Comparison of ENCODE assay signal across 9 cellular contexts in genomic region chr12:67647251-67647546, GRCh38. TPM values are rescaled to one million over a fixed set of nuclear protein-coding genes. Genes with fewer than 3 reads are reported as not detected.
A peak's percentile ranks its signal among the peaks of the same experiment; 100 is the strongest.
DNase-seq lines count a peak whose midpoint lies in the region; ATAC-seq and TF ChIP-seq lines count a peak whose summit lies in the region.
"Had no signal": no experiment of that assay in that cellular context is flagged by ENCODE, and none has a peak within 500 bp of the region (broad histone marks: within the 10 kb centered on the region; RNA-seq: fewer than 3 reads in every experiment).

No MANE protein-coding gene starts in this region.

- H3K79me2 ChIP-seq in Loucy (ENCODE audit: insufficient read depth, low read length) = peaks cover 33% of the 10 kb centered on the region

- no peak overlapping the region for H3K4me2 ChIP-seq in Loucy (ENCODE audit: low read depth, low read length, poor library complexity, severe bottlenecking)

- H3K9me3 ChIP-seq in CD4-positive, alpha-beta memory T cell (ENCODE audit: control insufficient read depth in 1 of 2, low read length in 2 of 2) = no peaks in the 10 kb centered on the region
- H3K9me3 ChIP-seq in Loucy (ENCODE audit: insufficient read depth, low read depth, low read length) (no peaks in the 10 kb centered on the region), duodenal mucosa (ENCODE audit: control insufficient read depth in 1 of 2, low read length in 2 of 2) (no peaks in the 10 kb centered on the region)
- H3K9me3 ChIP-seq: adrenal gland had no signal

- H3F3A ChIP-seq in Loucy (ENCODE audit: low read depth) = 0 out of 2 replicates have a peak, but pooled peaks cover 3% of the 10 kb centered on the region

- H3K36me3 Mint-ChIP-seq in CD4-positive, alpha-beta memory T cell = peaks cover 17 to 26% of the 10 kb centered on the region in 2 donors
- peaks cover 14% of the 10 kb centered on the region for H3K36me3 Mint-ChIP-seq in nephron (ENCODE audit: low read depth)

- H3K27ac Mint-ChIP-seq in CD4-positive, alpha-beta memory T cell = peak overlapping the region; percentile 87 to 98 (median 94)
- H3K27ac Mint-ChIP-seq in nephron = peak overlapping the region; percentile 78 to 93 (median 86)

- peaks cover 20% of the 10 kb centered on the region for H4K20me1 ChIP-seq in Loucy (ENCODE audit: insufficient read depth, low read length, poor library complexity, severe bottlenecking)

- intact Hi-C loops in CD4-positive, alpha-beta memory T cell (cut with micrococcal nuclease) = no loop called here

- H3K9me3 Mint-ChIP-seq in CD4-positive, alpha-beta memory T cell = peaks cover 0 to 2% (median 0%) of the 10 kb centered on the region in 8 donors
- no peaks in the 10 kb centered on the region for H3K9me3 Mint-ChIP-seq in nephron

- H3K36me3 ChIP-seq in CD4-positive, alpha-beta memory T cell (ENCODE audit: insufficient read depth, low read length) = no peaks in the 10 kb centered on the region
- H3K36me3 ChIP-seq in Loucy (ENCODE audit: insufficient read depth, low read length) (no peaks in the 10 kb centered on the region), duodenal mucosa (ENCODE audit: control insufficient read depth in 1 of 2, insufficient read depth in 2 of 2, low read length in 2 of 2) (no peaks in the 10 kb centered on the region)
- H3K36me3 ChIP-seq: adrenal gland had no signal

- no peaks in the 10 kb centered on the region for H3K27me3 ChIP-seq in CD4-positive, alpha-beta memory T cell (ENCODE audit: insufficient read depth, low read length)
- no peaks in the 10 kb centered on the region for H3K27me3 ChIP-seq in Loucy (ENCODE audit: insufficient read depth, low read length, poor library complexity, severe bottlenecking)
- no peaks in the 10 kb centered on the region for H3K27me3 ChIP-seq in duodenal mucosa (ENCODE audit: control insufficient read depth in 1 of 2, insufficient read depth in 2 of 2, low read length in 2 of 2)
- H3K27me3 ChIP-seq: adrenal gland had no signal

- H3K27ac ChIP-seq in CD4-positive, alpha-beta memory T cell (ENCODE audit: low read depth, low read length) = peak overlapping the region; percentile 66
- H3K27ac ChIP-seq in duodenal mucosa (ENCODE audit: low read depth, low read length) = peak overlapping the region; percentile 95

- POLR2A ChIA-PET in CD4-positive, alpha-beta memory T cell (lab: Charles Lee; ENCODE audit: partially characterized antibody) = interaction anchor here (0.7 to 11.3 kb wide), 13 partner anchors 7 to 291 kb away, joined by 3 to 338 read pairs (median 15); no protein-coding TSS in a partner anchor

- no peaks in the 10 kb centered on the region for H3K27me3 Mint-ChIP-seq in CD4-positive, alpha-beta memory T cell
- H3K27me3 Mint-ChIP-seq in nephron (ENCODE audit: low read depth) = peaks cover 6% of the 10 kb centered on the region

- H3K4me1 ChIP-seq in CD4-positive, alpha-beta memory T cell (ENCODE audit: insufficient read depth, low read length) = peaks cover 19% of the 10 kb centered on the region
- H3K4me1 ChIP-seq in Loucy (ENCODE audit: insufficient read depth, low read length, poor library complexity, severe bottlenecking) (peaks cover 24% of the 10 kb centered on the region), duodenal mucosa (ENCODE audit: control insufficient read depth in 1 of 2, insufficient read depth in 2 of 2, low read length in 2 of 2) (peaks cover 13 to 24% of the 10 kb centered on the region in 2 donors)

- H3K4me3 ChIP-seq in CD4-positive, alpha-beta memory T cell (ENCODE audit: low read length in 2 of 2) = no peak overlapping the region
- no peak overlapping the region for H3K4me3 ChIP-seq in Loucy (ENCODE audit: low read length, poor library complexity, severe bottlenecking)
- peak overlapping the region; percentile 89 to 93 for H3K4me3 ChIP-seq in duodenal mucosa (ENCODE audit: low read depth in 1 of 2, low read length in 2 of 2)

- CTCF ChIA-PET in CD4-positive, alpha-beta memory T cell (lab: Charles Lee; ENCODE audit: partially characterized antibody) = interaction anchor here (1.0 to 2.1 kb wide), 6 partner anchors 17 to 296 kb away, joined by 3 to 15 read pairs (median 6); no protein-coding TSS in a partner anchor

- ATAC-seq in HG02678 (IDR thresholded peaks at IDR 0.05; ENCODE audit: unreplicated experiment) = no peak

- H3K9me2 ChIP-seq in Loucy (replicated peaks; ENCODE audit: low read depth, low read length) = no peaks in the 10 kb centered on the region

- TF ChIP-seq CTCF in Loucy (conservative IDR thresholded peaks at IDR 0.05; ENCODE audit: low read length) (no peak), nephron (IDR thresholded peaks at IDR 0.05; ENCODE audit: unreplicated experiment in 3 of 3) (no peak)

- DNase-seq in CD4-positive, alpha-beta memory T cell = peak in 1 of 5 donors; percentile 38
- no peak for DNase-seq in stimulated activated naive CD4-positive, alpha-beta T cell (lab: John Stamatoyannopoulos, UW)
- DNase-seq in kidney glomerular epithelial cell (lab: John Stamatoyannopoulos, UW) = no peak
- DNase-seq in foreskin melanocyte = no peak

- peak overlapping the region; percentile 84 to 99 (median 90) for H3K4me3 Mint-ChIP-seq in CD4-positive, alpha-beta memory T cell
- H3K4me3 Mint-ChIP-seq in nephron = peak overlapping the region; percentile 86 to 94 (median 94)

- H3K9ac ChIP-seq in Loucy (ENCODE audit: low read depth, low read length, poor library complexity, severe bottlenecking) (no peak overlapping the region), duodenal mucosa (ENCODE audit: low read depth in 1 of 2, low read length in 2 of 2) (peak overlapping the region; percentile 80 to 95)

- H2AFZ ChIP-seq in Loucy (ENCODE audit: low read length) = 0 out of 2 replicates have a peak overlapping the region, but pooled peaks have one; percentile 33

- H3K4me1 Mint-ChIP-seq in CD4-positive, alpha-beta memory T cell = peaks cover 19 to 40% (median 23%) of the 10 kb centered on the region in 4 donors
- peaks cover 24% of the 10 kb centered on the region for H3K4me1 Mint-ChIP-seq in nephron

RNA-seq across cellular contexts. Expression of gene DYRK2, which starts 1.3 kb away (rescaled TPM):
- 100 to 1,000 TPM; 167 to 170 TPM for total RNA-seq in CD4-positive, alpha-beta memory T cell
- 10 to 100 TPM; 30.8 to 79.3 TPM for polyA plus RNA-seq in CD4-positive, alpha-beta memory T cell

Comparison
In these comparisons a context has a peak if more than half of its experiments do, and no peak if none do; other contexts are left out.
1. H3K4me3 ChIP-seq: peak in duodenal mucosa (2 of 2); none in CD4-positive, alpha-beta memory T cell (0 of 2) and Loucy (single experiment).